In the genomic region with DNA sequence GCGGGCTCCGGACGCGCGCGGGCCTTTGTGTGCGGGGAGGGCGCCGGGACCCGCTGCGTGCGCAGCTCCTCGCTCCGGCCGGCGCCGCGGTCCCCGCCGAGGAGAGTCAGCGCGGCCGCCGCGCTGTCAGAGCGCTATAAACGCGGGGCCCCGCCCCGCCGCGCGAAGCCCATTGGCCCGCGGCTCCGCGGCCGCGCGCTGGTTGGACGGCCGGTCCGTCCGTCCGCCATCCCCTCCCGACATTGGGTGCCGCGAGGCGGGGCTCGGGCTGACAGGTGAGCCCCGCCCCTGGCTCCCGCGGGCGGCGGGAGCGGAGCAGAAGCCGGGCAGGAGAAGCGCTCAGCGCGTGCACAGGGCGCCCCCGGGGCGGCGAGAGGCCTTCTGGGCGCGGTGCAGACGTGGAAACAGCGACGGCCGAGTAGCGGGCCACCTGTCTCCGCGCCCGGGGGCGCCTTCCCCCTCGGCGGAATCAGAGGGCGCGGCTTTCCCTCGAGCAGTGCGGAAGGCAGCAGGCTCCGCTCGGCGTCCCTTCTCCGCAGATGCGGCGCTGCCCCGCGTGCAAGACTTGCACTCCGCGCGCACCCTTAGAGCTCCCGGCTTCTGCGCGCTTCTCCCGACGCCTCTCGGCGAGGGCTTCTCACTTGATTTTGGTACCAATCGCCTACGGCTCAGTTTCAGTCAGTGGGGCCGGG, we compare ENCODE assay signal across 1 cellular context.
A peak's percentile ranks its signal among the peaks of the same experiment; 100 is the strongest.
TF ChIP-seq lines count a peak whose summit lies in the region.

A gene with protein sequence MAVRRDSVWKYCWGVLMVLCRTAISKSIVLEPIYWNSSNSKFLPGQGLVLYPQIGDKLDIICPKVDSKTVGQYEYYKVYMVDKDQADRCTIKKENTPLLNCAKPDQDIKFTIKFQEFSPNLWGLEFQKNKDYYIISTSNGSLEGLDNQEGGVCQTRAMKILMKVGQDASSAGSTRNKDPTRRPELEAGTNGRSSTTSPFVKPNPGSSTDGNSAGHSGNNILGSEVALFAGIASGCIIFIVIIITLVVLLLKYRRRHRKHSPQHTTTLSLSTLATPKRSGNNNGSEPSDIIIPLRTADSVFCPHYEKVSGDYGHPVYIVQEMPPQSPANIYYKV (minus strand): TSS at position 111 of the 692 bp plus-strand sequence. CDS start 698 bp downstream, outside the sequence.

TF ChIP-seq in HepG2, 621 proteins besides CTCF, POLR2A, EP300 and RAD21 (continued from another document and continues in another):
- TF ChIP-seq, protein P1, sequence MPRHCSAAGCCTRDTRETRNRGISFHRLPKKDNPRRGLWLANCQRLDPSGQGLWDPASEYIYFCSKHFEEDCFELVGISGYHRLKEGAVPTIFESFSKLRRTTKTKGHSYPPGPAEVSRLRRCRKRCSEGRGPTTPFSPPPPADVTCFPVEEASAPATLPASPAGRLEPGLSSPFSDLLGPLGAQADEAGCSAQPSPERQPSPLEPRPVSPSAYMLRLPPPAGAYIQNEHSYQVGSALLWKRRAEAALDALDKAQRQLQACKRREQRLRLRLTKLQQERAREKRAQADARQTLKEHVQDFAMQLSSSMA (CRISPR knock-in tag; IDR thresholded peaks at IDR 0.05), result no peak
- TF ChIP-seq DMAP1 (CRISPR knock-in tag; IDR thresholded peaks at IDR 0.05) (peak; percentile 21; the same call in 1 of the 2 replicates), SP2 (CRISPR knock-in tag; IDR thresholded peaks at IDR 0.05) (peak; percentile 91), ZNF598 (CRISPR knock-in tag; IDR thresholded peaks at IDR 0.05; ENCODE audit: borderline replicate concordance) (no peak), KLF11 (CRISPR knock-in tag; IDR thresholded peaks at IDR 0.05) (no peak), ZNF3 (CRISPR knock-in tag; IDR thresholded peaks at IDR 0.05) (no peak), NR3C1 (CRISPR knock-in tag; IDR thresholded peaks at IDR 0.05) (no peak), ADNP (CRISPR knock-in tag; IDR thresholded peaks at IDR 0.05) (no peak), ZIK1 (CRISPR knock-in tag; IDR thresholded peaks at IDR 0.05; ENCODE audit: borderline replicate concordance, low read depth) (no peak), ZBTB38 (CRISPR knock-in tag; IDR thresholded peaks at IDR 0.05) (no peak), ZMYM2 (CRISPR knock-in tag; IDR thresholded peaks at IDR 0.05) (no peak), ZNF230 (CRISPR knock-in tag; IDR thresholded peaks at IDR 0.05) (no peak; the same call in 1 of the 2 replicates), GABPB1 (CRISPR knock-in tag; IDR thresholded peaks at IDR 0.05) (0 out of 2 replicates have a peak, but pooled peaks have one; percentile 39), ZNF557 (CRISPR knock-in tag; IDR thresholded peaks at IDR 0.05) (0 out of 2 replicates have a peak, but pooled peaks have one; percentile 29), ZNF530 (CRISPR knock-in tag; IDR thresholded peaks at IDR 0.05; ENCODE audit: low read depth) (no peak), ZNF253 (CRISPR knock-in tag; IDR thresholded peaks at IDR 0.05; ENCODE audit: borderline replicate concordance) (no peak), ZNF317 (CRISPR knock-in tag; IDR thresholded peaks at IDR 0.05) (no peak), ZNF101 (CRISPR knock-in tag; IDR thresholded peaks at IDR 0.05; ENCODE audit: borderline replicate concordance, low read depth) (no peak), MXI1 (IDR thresholded peaks at IDR 0.05; ENCODE audit: borderline replicate concordance, low read depth, low read length) (peak; percentile 55; the same call in 1 of the 3 replicates), ZNF749 (CRISPR knock-in tag; IDR thresholded peaks at IDR 0.05; ENCODE audit: borderline replicate concordance) (no peak), ZNF343 (CRISPR knock-in tag; IDR thresholded peaks at IDR 0.05) (peak; percentile 66; the same call in 1 of the 2 replicates), ZNF496 (CRISPR knock-in tag; IDR thresholded peaks at IDR 0.05; ENCODE audit: insufficient replicate concordance) (no peak), IRX3 (CRISPR knock-in tag; IDR thresholded peaks at IDR 0.05; ENCODE audit: borderline replicate concordance, low read depth) (no peak), MXD4 (CRISPR knock-in tag; IDR thresholded peaks at IDR 0.05) (peak; percentile 33; the same call in 1 of the 2 replicates), PHF5A (CRISPR knock-in tag; IDR thresholded peaks at IDR 0.05; ENCODE audit: low read depth, unreplicated experiment) (no peak)
- TF ChIP-seq, protein P2, sequence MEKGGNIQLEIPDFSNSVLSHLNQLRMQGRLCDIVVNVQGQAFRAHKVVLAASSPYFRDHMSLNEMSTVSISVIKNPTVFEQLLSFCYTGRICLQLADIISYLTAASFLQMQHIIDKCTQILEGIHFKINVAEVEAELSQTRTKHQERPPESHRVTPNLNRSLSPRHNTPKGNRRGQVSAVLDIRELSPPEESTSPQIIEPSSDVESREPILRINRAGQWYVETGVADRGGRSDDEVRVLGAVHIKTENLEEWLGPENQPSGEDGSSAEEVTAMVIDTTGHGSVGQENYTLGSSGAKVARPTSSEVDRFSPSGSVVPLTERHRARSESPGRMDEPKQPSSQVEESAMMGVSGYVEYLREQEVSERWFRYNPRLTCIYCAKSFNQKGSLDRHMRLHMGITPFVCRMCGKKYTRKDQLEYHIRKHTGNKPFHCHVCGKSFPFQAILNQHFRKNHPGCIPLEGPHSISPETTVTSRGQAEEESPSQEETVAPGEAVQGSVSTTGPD (CRISPR knock-in tag; IDR thresholded peaks at IDR 0.05), result no peak
- TF ChIP-seq, protein P3, sequence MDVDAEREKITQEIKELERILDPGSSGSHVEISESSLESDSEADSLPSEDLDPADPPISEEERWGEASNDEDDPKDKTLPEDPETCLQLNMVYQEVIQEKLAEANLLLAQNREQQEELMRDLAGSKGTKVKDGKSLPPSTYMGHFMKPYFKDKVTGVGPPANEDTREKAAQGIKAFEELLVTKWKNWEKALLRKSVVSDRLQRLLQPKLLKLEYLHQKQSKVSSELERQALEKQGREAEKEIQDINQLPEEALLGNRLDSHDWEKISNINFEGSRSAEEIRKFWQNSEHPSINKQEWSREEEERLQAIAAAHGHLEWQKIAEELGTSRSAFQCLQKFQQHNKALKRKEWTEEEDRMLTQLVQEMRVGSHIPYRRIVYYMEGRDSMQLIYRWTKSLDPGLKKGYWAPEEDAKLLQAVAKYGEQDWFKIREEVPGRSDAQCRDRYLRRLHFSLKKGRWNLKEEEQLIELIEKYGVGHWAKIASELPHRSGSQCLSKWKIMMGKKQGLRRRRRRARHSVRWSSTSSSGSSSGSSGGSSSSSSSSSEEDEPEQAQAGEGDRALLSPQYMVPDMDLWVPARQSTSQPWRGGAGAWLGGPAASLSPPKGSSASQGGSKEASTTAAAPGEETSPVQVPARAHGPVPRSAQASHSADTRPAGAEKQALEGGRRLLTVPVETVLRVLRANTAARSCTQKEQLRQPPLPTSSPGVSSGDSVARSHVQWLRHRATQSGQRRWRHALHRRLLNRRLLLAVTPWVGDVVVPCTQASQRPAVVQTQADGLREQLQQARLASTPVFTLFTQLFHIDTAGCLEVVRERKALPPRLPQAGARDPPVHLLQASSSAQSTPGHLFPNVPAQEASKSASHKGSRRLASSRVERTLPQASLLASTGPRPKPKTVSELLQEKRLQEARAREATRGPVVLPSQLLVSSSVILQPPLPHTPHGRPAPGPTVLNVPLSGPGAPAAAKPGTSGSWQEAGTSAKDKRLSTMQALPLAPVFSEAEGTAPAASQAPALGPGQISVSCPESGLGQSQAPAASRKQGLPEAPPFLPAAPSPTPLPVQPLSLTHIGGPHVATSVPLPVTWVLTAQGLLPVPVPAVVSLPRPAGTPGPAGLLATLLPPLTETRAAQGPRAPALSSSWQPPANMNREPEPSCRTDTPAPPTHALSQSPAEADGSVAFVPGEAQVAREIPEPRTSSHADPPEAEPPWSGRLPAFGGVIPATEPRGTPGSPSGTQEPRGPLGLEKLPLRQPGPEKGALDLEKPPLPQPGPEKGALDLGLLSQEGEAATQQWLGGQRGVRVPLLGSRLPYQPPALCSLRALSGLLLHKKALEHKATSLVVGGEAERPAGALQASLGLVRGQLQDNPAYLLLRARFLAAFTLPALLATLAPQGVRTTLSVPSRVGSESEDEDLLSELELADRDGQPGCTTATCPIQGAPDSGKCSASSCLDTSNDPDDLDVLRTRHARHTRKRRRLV (CRISPR knock-in tag; IDR thresholded peaks at IDR 0.05), result 0 out of 2 replicates have a peak, but pooled peaks have one; percentile 42
- TF ChIP-seq, protein P4, sequence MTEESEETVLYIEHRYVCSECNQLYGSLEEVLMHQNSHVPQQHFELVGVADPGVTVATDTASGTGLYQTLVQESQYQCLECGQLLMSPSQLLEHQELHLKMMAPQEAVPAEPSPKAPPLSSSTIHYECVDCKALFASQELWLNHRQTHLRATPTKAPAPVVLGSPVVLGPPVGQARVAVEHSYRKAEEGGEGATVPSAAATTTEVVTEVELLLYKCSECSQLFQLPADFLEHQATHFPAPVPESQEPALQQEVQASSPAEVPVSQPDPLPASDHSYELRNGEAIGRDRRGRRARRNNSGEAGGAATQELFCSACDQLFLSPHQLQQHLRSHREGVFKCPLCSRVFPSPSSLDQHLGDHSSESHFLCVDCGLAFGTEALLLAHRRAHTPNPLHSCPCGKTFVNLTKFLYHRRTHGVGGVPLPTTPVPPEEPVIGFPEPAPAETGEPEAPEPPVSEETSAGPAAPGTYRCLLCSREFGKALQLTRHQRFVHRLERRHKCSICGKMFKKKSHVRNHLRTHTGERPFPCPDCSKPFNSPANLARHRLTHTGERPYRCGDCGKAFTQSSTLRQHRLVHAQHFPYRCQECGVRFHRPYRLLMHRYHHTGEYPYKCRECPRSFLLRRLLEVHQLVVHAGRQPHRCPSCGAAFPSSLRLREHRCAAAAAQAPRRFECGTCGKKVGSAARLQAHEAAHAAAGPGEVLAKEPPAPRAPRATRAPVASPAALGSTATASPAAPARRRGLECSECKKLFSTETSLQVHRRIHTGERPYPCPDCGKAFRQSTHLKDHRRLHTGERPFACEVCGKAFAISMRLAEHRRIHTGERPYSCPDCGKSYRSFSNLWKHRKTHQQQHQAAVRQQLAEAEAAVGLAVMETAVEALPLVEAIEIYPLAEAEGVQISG (CRISPR knock-in tag; IDR thresholded peaks at IDR 0.05), result no peak; the same call in none of the 2 replicates
- TF ChIP-seq, protein P5, sequence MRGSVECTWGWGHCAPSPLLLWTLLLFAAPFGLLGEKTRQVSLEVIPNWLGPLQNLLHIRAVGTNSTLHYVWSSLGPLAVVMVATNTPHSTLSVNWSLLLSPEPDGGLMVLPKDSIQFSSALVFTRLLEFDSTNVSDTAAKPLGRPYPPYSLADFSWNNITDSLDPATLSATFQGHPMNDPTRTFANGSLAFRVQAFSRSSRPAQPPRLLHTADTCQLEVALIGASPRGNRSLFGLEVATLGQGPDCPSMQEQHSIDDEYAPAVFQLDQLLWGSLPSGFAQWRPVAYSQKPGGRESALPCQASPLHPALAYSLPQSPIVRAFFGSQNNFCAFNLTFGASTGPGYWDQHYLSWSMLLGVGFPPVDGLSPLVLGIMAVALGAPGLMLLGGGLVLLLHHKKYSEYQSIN (CRISPR knock-in tag; IDR thresholded peaks at IDR 0.05; ENCODE audit: borderline replicate concordance), result no peak
- TF ChIP-seq, protein P6, sequence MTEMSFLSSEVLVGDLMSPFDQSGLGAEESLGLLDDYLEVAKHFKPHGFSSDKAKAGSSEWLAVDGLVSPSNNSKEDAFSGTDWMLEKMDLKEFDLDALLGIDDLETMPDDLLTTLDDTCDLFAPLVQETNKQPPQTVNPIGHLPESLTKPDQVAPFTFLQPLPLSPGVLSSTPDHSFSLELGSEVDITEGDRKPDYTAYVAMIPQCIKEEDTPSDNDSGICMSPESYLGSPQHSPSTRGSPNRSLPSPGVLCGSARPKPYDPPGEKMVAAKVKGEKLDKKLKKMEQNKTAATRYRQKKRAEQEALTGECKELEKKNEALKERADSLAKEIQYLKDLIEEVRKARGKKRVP (CRISPR knock-in tag; IDR thresholded peaks at IDR 0.05), result no peak
- TF ChIP-seq, protein P7, sequence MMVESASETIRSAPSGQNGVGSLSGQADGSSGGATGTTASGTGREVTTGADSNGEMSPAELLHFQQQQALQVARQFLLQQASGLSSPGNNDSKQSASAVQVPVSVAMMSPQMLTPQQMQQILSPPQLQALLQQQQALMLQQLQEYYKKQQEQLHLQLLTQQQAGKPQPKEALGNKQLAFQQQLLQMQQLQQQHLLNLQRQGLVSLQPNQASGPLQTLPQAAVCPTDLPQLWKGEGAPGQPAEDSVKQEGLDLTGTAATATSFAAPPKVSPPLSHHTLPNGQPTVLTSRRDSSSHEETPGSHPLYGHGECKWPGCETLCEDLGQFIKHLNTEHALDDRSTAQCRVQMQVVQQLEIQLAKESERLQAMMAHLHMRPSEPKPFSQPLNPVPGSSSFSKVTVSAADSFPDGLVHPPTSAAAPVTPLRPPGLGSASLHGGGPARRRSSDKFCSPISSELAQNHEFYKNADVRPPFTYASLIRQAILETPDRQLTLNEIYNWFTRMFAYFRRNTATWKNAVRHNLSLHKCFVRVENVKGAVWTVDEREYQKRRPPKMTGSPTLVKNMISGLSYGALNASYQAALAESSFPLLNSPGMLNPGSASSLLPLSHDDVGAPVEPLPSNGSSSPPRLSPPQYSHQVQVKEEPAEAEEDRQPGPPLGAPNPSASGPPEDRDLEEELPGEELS (CRISPR knock-in tag; IDR thresholded peaks at IDR 0.05), result no peak
- TF ChIP-seq, protein P8, sequence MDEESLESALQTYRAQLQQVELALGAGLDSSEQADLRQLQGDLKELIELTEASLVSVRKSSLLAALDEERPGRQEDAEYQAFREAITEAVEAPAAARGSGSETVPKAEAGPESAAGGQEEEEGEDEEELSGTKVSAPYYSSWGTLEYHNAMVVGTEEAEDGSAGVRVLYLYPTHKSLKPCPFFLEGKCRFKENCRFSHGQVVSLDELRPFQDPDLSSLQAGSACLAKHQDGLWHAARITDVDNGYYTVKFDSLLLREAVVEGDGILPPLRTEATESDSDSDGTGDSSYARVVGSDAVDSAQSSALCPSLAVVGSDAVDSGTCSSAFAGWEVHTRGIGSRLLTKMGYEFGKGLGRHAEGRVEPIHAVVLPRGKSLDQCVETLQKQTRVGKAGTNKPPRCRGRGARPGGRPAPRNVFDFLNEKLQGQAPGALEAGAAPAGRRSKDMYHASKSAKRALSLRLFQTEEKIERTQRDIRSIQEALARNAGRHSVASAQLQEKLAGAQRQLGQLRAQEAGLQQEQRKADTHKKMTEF (CRISPR knock-in tag; IDR thresholded peaks at IDR 0.05), result peak; percentile 57; the same call in 1 of the 2 replicates
- TF ChIP-seq, protein P9, sequence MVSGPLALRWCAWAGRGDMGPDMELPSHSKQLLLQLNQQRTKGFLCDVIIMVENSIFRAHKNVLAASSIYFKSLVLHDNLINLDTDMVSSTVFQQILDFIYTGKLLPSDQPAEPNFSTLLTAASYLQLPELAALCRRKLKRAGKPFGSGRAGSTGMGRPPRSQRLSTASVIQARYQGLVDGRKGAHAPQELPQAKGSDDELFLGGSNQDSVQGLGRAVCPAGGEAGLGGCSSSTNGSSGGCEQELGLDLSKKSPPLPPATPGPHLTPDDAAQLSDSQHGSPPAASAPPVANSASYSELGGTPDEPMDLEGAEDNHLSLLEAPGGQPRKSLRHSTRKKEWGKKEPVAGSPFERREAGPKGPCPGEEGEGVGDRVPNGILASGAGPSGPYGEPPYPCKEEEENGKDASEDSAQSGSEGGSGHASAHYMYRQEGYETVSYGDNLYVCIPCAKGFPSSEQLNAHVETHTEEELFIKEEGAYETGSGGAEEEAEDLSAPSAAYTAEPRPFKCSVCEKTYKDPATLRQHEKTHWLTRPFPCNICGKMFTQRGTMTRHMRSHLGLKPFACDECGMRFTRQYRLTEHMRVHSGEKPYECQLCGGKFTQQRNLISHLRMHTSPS (CRISPR knock-in tag; IDR thresholded peaks at IDR 0.05; ENCODE audit: low read depth), result no peak
